Comparison of ENCODE assay signal across 16 cellular contexts in genomic region chr14:78071016-78071549, GRCh38.
A peak's percentile ranks its signal among the peaks of the same experiment; 100 is the strongest.
DNase-seq lines count a peak whose midpoint lies in the region; ATAC-seq, FAIRE-seq and TF ChIP-seq lines count a peak whose summit lies in the region.
"Had no signal": no experiment of that assay in that cellular context is flagged by ENCODE, and none has a peak within 500 bp of the region (broad histone marks: within the 10 kb centered on the region; RNA-seq: fewer than 3 reads in every experiment).

No MANE protein-coding gene starts in this region.

- WGBS in endodermal cell (ENCODE audit: insufficient coverage in 1 of 2, insufficient read length in 1 of 2), 2 experiments, result 84 to 100% methylated on average over 2 to 3 of the region's 3 CpGs

- DNase-seq in GM12891 (ENCODE audit: insufficient read length, low spot score) (no peak), RPMI8226 (peak; percentile 72), endodermal cell (peak; percentile 32), urothelium cell line (ENCODE audit: low spot score) (no peak), activated T-cell treated with anti-CD3 and anti-CD28 coated beads for 4 hours (no peak)
- DNase-seq in activated naive CD8-positive, alpha-beta T cell treated with anti-CD3 and anti-CD28 coated beads for 36 hours, result no peak
- DNase-seq: ACHN; Calu3; CD8-positive, alpha-beta T cell; EL; GM23248 had no signal

- FAIRE-seq in GM12891 (lab: Jason Lieb, UNC) (no peak), urothelium cell line (lab: Jason Lieb, UNC) (peak; percentile 30)
- FAIRE-seq: GM12878, GM19239 had no signal

- no peak for ATAC-seq in GM21381 (IDR thresholded peaks at IDR 0.05; ENCODE audit: unreplicated experiment)
- ATAC-seq: CD8-positive, alpha-beta T cell; GM12878 had no signal

- no peaks in the 10 kb centered on the region for H3K36me3 ChIP-seq in endodermal cell (ENCODE audit: control insufficient read depth, insufficient read depth, low read length)
- H3K36me3 ChIP-seq: HAP-1 had no signal

- H3K9ac ChIP-seq in endodermal cell (ENCODE audit: extremely low read depth, low read length, poor library complexity, severe bottlenecking), result no peak overlapping the region
- H3K9ac ChIP-seq: GM23248 had no signal

- no peak overlapping the region for H3K27ac ChIP-seq in endodermal cell (ENCODE audit: low read depth, low read length)
- H3K27ac ChIP-seq: GM23248 had no signal

- no peaks in the 10 kb centered on the region for H3K4me1 ChIP-seq in endodermal cell (ENCODE audit: control insufficient read depth, insufficient read depth, low read length)
- H3K4me1 ChIP-seq: HAP-1 had no signal

- no peak overlapping the region for H3K27ac Mint-ChIP-seq in endodermal cell
- no peak overlapping the region for H3K27ac Mint-ChIP-seq in activated naive CD8-positive, alpha-beta T cell treated with anti-CD3 and anti-CD28 coated beads for 36 hours
- H3K27ac Mint-ChIP-seq: CD8-positive, alpha-beta T cell had no signal

- no peak overlapping the region for H3K4me3 ChIP-seq in endodermal cell (ENCODE audit: low read length)
- H3K4me3 ChIP-seq: GM12878, GM23248, HAP-1 had no signal

- no peaks in the 10 kb centered on the region for H3K27me3 ChIP-seq in endodermal cell (ENCODE audit: control insufficient read depth, insufficient read depth, low read length, poor library complexity, severe bottlenecking)

- no peaks in the 10 kb centered on the region for H3K36me3 Mint-ChIP-seq in endodermal cell (ENCODE audit: low read depth)
- no peaks in the 10 kb centered on the region for H3K36me3 Mint-ChIP-seq in activated naive CD8-positive, alpha-beta T cell treated with anti-CD3 and anti-CD28 coated beads for 36 hours
- H3K36me3 Mint-ChIP-seq: CD14-positive monocyte; CD8-positive, alpha-beta T cell had no signal

- H3K9me3 ChIP-seq in endodermal cell (ENCODE audit: control insufficient read depth, low read length), result no peaks in the 10 kb centered on the region
- H3K9me3 ChIP-seq: HAP-1 had no signal

- no peak overlapping the region for H3K4me3 Mint-ChIP-seq in endodermal cell
- H3K4me3 Mint-ChIP-seq in activated naive CD8-positive, alpha-beta T cell treated with anti-CD3 and anti-CD28 coated beads for 36 hours, result no peak overlapping the region
- H3K4me3 Mint-ChIP-seq: CD14-positive monocyte; CD8-positive, alpha-beta T cell had no signal

- H3K9me3 Mint-ChIP-seq in endodermal cell, result no peaks in the 10 kb centered on the region
- H3K9me3 Mint-ChIP-seq in activated naive CD8-positive, alpha-beta T cell treated with anti-CD3 and anti-CD28 coated beads for 36 hours, result no peaks in the 10 kb centered on the region
- H3K9me3 Mint-ChIP-seq: CD14-positive monocyte; CD8-positive, alpha-beta T cell had no signal

- peaks cover 2% of the 10 kb centered on the region for H3K4me1 Mint-ChIP-seq in endodermal cell
- no peaks in the 10 kb centered on the region for H3K4me1 Mint-ChIP-seq in activated naive CD8-positive, alpha-beta T cell treated with anti-CD3 and anti-CD28 coated beads for 36 hours
- H3K4me1 Mint-ChIP-seq: CD14-positive monocyte had no signal

- no peak for TF ChIP-seq POLR2A in GM12891 (IDR thresholded peaks at IDR 0.05; ENCODE audit: low read depth, low read length)

- no peaks in the 10 kb centered on the region for H3K27me3 Mint-ChIP-seq in endodermal cell (ENCODE audit: insufficient read depth)
- peaks cover 4% of the 10 kb centered on the region for H3K27me3 Mint-ChIP-seq in activated naive CD8-positive, alpha-beta T cell treated with anti-CD3 and anti-CD28 coated beads for 36 hours

- no peak for TF ChIP-seq CTCF in endodermal cell (conservative IDR thresholded peaks at IDR 0.05)

TF ChIP-seq in GM12891, 5 proteins besides CTCF, POLR2A, EP300 and RAD21:
- TF ChIP-seq TAF1 (IDR thresholded peaks at IDR 0.05; ENCODE audit: low read depth, low read length) (no peak), PAX5 (IDR thresholded peaks at IDR 0.05; ENCODE audit: insufficient read depth, low read length, severe bottlenecking) (no peak), SPI1 (IDR thresholded peaks at IDR 0.05; ENCODE audit: low read depth, low read length) (peak; percentile 26; the same call in 1 of the 2 replicates), POLR2AphosphoS5 (IDR thresholded peaks at IDR 0.05; ENCODE audit: low read depth, low read length) (no peak)

Comparison
In these comparisons a context has a peak if more than half of its experiments do, and no peak if none do; other contexts are left out.
1. DNase-seq: peak in RPMI8226 (single experiment) and endodermal cell (single experiment); none in GM12891 (single experiment), urothelium cell line (single experiment), activated T-cell treated with anti-CD3 and anti-CD28 coated beads for 4 hours (single experiment) and activated naive CD8-positive, alpha-beta T cell treated with anti-CD3 and anti-CD28 coated beads for 36 hours (single experiment).